ENCODE assay signal across 22 cellular contexts in genomic region chr2:168538133-168538532, GRCh38.
DNase-seq lines count a peak whose midpoint lies in the region; ATAC-seq and TF ChIP-seq lines count a peak whose summit lies in the region.
"Had no signal": no experiment of that assay in that cellular context is flagged by ENCODE, and none has a peak within 500 bp of the region (broad histone marks: within the 10 kb centered on the region; RNA-seq: fewer than 3 reads in every experiment).

No MANE protein-coding gene starts in this region.

- DNase-seq in GM23338 (ENCODE audit: low spot score) (no peak), HCT116 (ENCODE audit: low read depth, low spot score) (no peak), mesendoderm (no peak), SK-N-SH (no peak), foreskin melanocyte (no peak), midbrain (lab: John Stamatoyannopoulos, UW) (no peak)
- DNase-seq in activated naive CD8-positive, alpha-beta T cell treated with anti-CD3 and anti-CD28 coated beads, Interleukin-2, amount 10 ng/mL, durations not matched to agents 7 days and 5 days, result no peak
- DNase-seq in stimulated activated CD4-positive, alpha-beta T cell treated with anti-CD3 and anti-CD28 coated beads, Interleukin-2, amount 100 ng/mL, for 24 hours, result no peak
- DNase-seq: activated CD4-positive, CD25-positive, alpha-beta regulatory T cell treated with anti-CD3 and anti-CD28 coated beads, Interleukin-2, amount 50 U/mL, for 72 hours; adrenal gland; CD4-positive, alpha-beta T cell; effector memory CD4-positive, alpha-beta T cell; gastrocnemius medialis; left ventricle myocardium superior; MG63; NCI-H1417; NCI-H446 treated with DMSO at 0.1 percent for 48 hours; OCI-M1; substantia nigra; upper lobe of left lung had no signal

- H2BK5ac ChIP-seq in mesendoderm (ENCODE audit: low read length), result no peak overlapping the region

- peaks cover 8% of the 10 kb centered on the region; the same call in 2 of the 3 replicates for H3K9me3 Mint-ChIP-seq in GM23338
- H3K9me3 Mint-ChIP-seq in activated naive CD8-positive, alpha-beta T cell treated with anti-CD3 and anti-CD28 coated beads, Interleukin-2, amount 10 ng/mL, durations not matched to agents 7 days and 5 days, result peaks cover 20% of the 10 kb centered on the region

- peaks cover 84% of the 10 kb centered on the region for H3K79me2 ChIP-seq in GM23338 (replicated peaks; ENCODE audit: insufficient read depth)
- H3K79me2 ChIP-seq in HCT116 (ENCODE audit: insufficient read depth, low read length), result peaks cover 65% of the 10 kb centered on the region
- H3K79me2 ChIP-seq in mesendoderm (ENCODE audit: control insufficient read depth, insufficient read depth, low read length), result peaks cover 19% of the 10 kb centered on the region
- no peaks in the 10 kb centered on the region for H3K79me2 ChIP-seq in SK-N-SH (ENCODE audit: insufficient read depth)

- no peak overlapping the region for H3K23ac ChIP-seq in mesendoderm (ENCODE audit: low read length)

- TF ChIP-seq POLR2A in HCT116 (IDR thresholded peaks at IDR 0.05; ENCODE audit: borderline replicate concordance, extremely low read depth, insufficient read depth, insufficient read length), result no peak

- TF ChIP-seq CTCF in GM23338 (conservative IDR thresholded peaks at IDR 0.05; ENCODE audit: low read depth in 2 of 2) (no peak), HCT116 (IDR thresholded peaks at IDR 0.05 in 2 of 3, conservative IDR thresholded peaks at IDR 0.05 in 1 of 3; ENCODE audit: borderline replicate concordance in 1 of 3, insufficient read depth in 1 of 3, low read depth in 2 of 3, low read length in 2 of 3) (no peak), SK-N-SH (IDR thresholded peaks at IDR 0.05) (no peak)

- WGBS in mesendoderm (ENCODE audit: extremely low coverage, insufficient coverage, low lambda C conversion rate), result no CpG with 5 or more reads among the region's 1 CpG
- WGBS in SK-N-SH (ENCODE audit: low lambda C conversion rate), result 87% methylated on average over 1 of the region's 1 CpG

- H3K27ac ChIP-seq in GM23338 (ENCODE audit: low read depth) (peak overlapping the region; percentile 29; the same call in 1 of the 2 replicates), HCT116 (ENCODE audit: low read depth, low read length) (no peak overlapping the region), mesendoderm (ENCODE audit: low read depth, low read length) (peak overlapping the region; percentile 0), SK-N-SH (ENCODE audit: low read depth in 2 of 2, low read length in 1 of 2) (no peak overlapping the region)
- H3K27ac ChIP-seq: adrenal gland, gastrocnemius medialis, prostate gland, upper lobe of left lung had no signal

- POLR2A ChIA-PET in HCT116 (lab: Charles Lee) (no interaction called here), SK-N-SH (lab: Yijun Ruan, JAX) (no interaction called here)
- POLR2A ChIA-PET in activated naive CD8-positive, alpha-beta T cell treated with anti-CD3 and anti-CD28 coated beads, Interleukin-2, amount 10 ng/mL, durations not matched to agents 7 days and 5 days (lab: Charles Lee), result no interaction called here

- no peaks in the 10 kb centered on the region for H3K36me3 ChIP-seq in GM23338 (ENCODE audit: insufficient read depth)
- no peaks in the 10 kb centered on the region for H3K36me3 ChIP-seq in HCT116 (ENCODE audit: control insufficient read depth in 1 of 2, insufficient read depth in 2 of 2, low read length in 2 of 2)
- no peaks in the 10 kb centered on the region for H3K36me3 ChIP-seq in mesendoderm (ENCODE audit: control insufficient read depth, insufficient read depth, low read length)
- H3K36me3 ChIP-seq in SK-N-SH (replicated peaks in 1 of 2; ENCODE audit: control insufficient read depth in 1 of 2, insufficient read depth in 2 of 2, low read length in 1 of 2), result no peaks in the 10 kb centered on the region
- H3K36me3 ChIP-seq: adrenal gland, gastrocnemius medialis, prostate gland, upper lobe of left lung had no signal

- H3K36me3 Mint-ChIP-seq in GM23338 (ENCODE audit: low read depth), result peaks cover 17% of the 10 kb centered on the region
- peaks cover 51% of the 10 kb centered on the region for H3K36me3 Mint-ChIP-seq in activated naive CD8-positive, alpha-beta T cell treated with anti-CD3 and anti-CD28 coated beads, Interleukin-2, amount 10 ng/mL, durations not matched to agents 7 days and 5 days

- H3K9me2 ChIP-seq in GM23338 (ENCODE audit: insufficient read depth) (no peaks in the 10 kb centered on the region; the same call in 1 of the 2 replicates), HCT116 (ENCODE audit: insufficient read depth) (no peaks in the 10 kb centered on the region), SK-N-SH (no peaks in the 10 kb centered on the region)

- peak overlapping the region; percentile 20 for H3K56ac ChIP-seq in mesendoderm (ENCODE audit: low read length)

- H3K4me2 ChIP-seq in GM23338, result no peak overlapping the region
- H3K4me2 ChIP-seq in HCT116 (ENCODE audit: low read length), result peak overlapping the region; percentile 39; the same call in 1 of the 2 replicates
- H3K4me2 ChIP-seq in mesendoderm (ENCODE audit: low read length), result no peak overlapping the region
- no peak overlapping the region for H3K4me2 ChIP-seq in SK-N-SH

- no peaks in the 10 kb centered on the region for H3K9me3 ChIP-seq in HCT116 (ENCODE audit: control insufficient read depth in 1 of 2, insufficient read depth in 1 of 2, low read depth in 1 of 2, low read length in 2 of 2)
- no peaks in the 10 kb centered on the region for H3K9me3 ChIP-seq in SK-N-SH
- H3K9me3 ChIP-seq: gastrocnemius medialis, prostate gland had no signal

- H2BK15ac ChIP-seq in mesendoderm (replicated peaks; ENCODE audit: low read depth), result no peak overlapping the region

- no peak overlapping the region for H3K4me3 ChIP-seq in GM23338
- H3K4me3 ChIP-seq in HCT116 (replicated peaks in 1 of 2; ENCODE audit: low read depth in 1 of 2, low read length in 2 of 2), result no peak overlapping the region
- H3K4me3 ChIP-seq in mesendoderm (ENCODE audit: low read length), result no peak overlapping the region
- no peak overlapping the region for H3K4me3 ChIP-seq in SK-N-SH (ENCODE audit: low read depth in 2 of 2, low read length in 1 of 2)
- H3K4me3 ChIP-seq: adrenal gland, gastrocnemius medialis, MG63, prostate gland, upper lobe of left lung had no signal

- peak overlapping the region; percentile 54 for H2AK5ac ChIP-seq in mesendoderm (ENCODE audit: low read length)

- no peak for TF ChIP-seq RAD21 in HCT116 (IDR thresholded peaks at IDR 0.05; ENCODE audit: low read depth)
- no peak for TF ChIP-seq RAD21 in SK-N-SH (IDR thresholded peaks at IDR 0.05; ENCODE audit: low read length)

- H3K18ac ChIP-seq in mesendoderm (ENCODE audit: low read length), result peak overlapping the region; percentile 62

- H2AFZ ChIP-seq in GM23338 (no peak overlapping the region), HCT116 (ENCODE audit: low read depth, low read length, poor library complexity, severe bottlenecking) (no peak overlapping the region), SK-N-SH (ENCODE audit: low read depth) (no peak overlapping the region)

- no peak overlapping the region for H4K8ac ChIP-seq in mesendoderm (ENCODE audit: low read depth, low read length)

- 0 out of 2 replicates have a peak overlapping the region, but pooled peaks have one; percentile 20 for H3K27ac Mint-ChIP-seq in GM23338
- H3K27ac Mint-ChIP-seq in activated naive CD8-positive, alpha-beta T cell treated with anti-CD3 and anti-CD28 coated beads, Interleukin-2, amount 10 ng/mL, durations not matched to agents 7 days and 5 days, result peak overlapping the region; percentile 4
- H3K27ac Mint-ChIP-seq: CD4-positive, alpha-beta T cell had no signal

- H3K9ac ChIP-seq in HCT116 (ENCODE audit: low read length) (no peak overlapping the region), mesendoderm (ENCODE audit: low read length) (no peak overlapping the region), SK-N-SH (no peak overlapping the region)

- no peak overlapping the region for H2BK120ac ChIP-seq in mesendoderm (ENCODE audit: low read depth, low read length)

- H3F3A ChIP-seq in GM23338 (replicated peaks; ENCODE audit: low read depth) (0 out of 2 replicates have a peak, but pooled peaks cover 4% of the 10 kb centered on the region), SK-N-SH (replicated peaks; ENCODE audit: insufficient read depth) (no peaks in the 10 kb centered on the region)

- no TSS peak for BruUV-seq in HCT116 (replicated peaks; lab: Mats Ljungman, UMichigan)

- H3K79me1 ChIP-seq in mesendoderm (ENCODE audit: low read length), result peaks cover 16% of the 10 kb centered on the region

- H3K4me1 ChIP-seq in GM23338 (ENCODE audit: insufficient read depth), result peaks cover 16% of the 10 kb centered on the region
- peaks cover 3 to 24% of the 10 kb centered on the region in 2 experiments; a peak in 2 of 4 replicates for H3K4me1 ChIP-seq in HCT116 (ENCODE audit: control insufficient read depth in 1 of 2, insufficient read depth in 2 of 2, low read length in 2 of 2)
- peaks cover 4% of the 10 kb centered on the region for H3K4me1 ChIP-seq in mesendoderm (ENCODE audit: control insufficient read depth, low read depth, low read length)
- no peaks in the 10 kb centered on the region for H3K4me1 ChIP-seq in SK-N-SH (ENCODE audit: control insufficient read depth in 1 of 2, insufficient read depth in 2 of 2, low read depth in 1 of 2, low read length in 1 of 2)
- H3K4me1 ChIP-seq: adrenal gland, prostate gland, upper lobe of left lung had no signal

- RAD21 ChIA-PET in HCT116 (lab: Charles Lee; ENCODE audit: low non-redundant PET in 1 of 2, low total read pairs in 2 of 2, uncharacterized antibody in 2 of 2, unreplicated experiment in 2 of 2), result no interaction called here

- no peak overlapping the region for H3K4me3 Mint-ChIP-seq in GM23338
- H3K4me3 Mint-ChIP-seq in activated naive CD8-positive, alpha-beta T cell treated with anti-CD3 and anti-CD28 coated beads, Interleukin-2, amount 10 ng/mL, durations not matched to agents 7 days and 5 days, result no peak overlapping the region
- H3K4me3 Mint-ChIP-seq: CD4-positive, alpha-beta T cell had no signal

- CTCF ChIA-PET in HCT116 (lab: Charles Lee), result interaction anchor here (1.1 kb wide), 1 partner anchor 12 kb away, joined by 4 read pairs; no protein-coding TSS in a partner anchor
- CTCF ChIA-PET in SK-N-SH (lab: Yijun Ruan, JAX), result no interaction called here

- H4K20me1 ChIP-seq in GM23338 (replicated peaks; ENCODE audit: insufficient read depth) (no peaks in the 10 kb centered on the region), HCT116 (ENCODE audit: insufficient read depth) (no peaks in the 10 kb centered on the region; the same call in 1 of the 2 replicates), SK-N-SH (ENCODE audit: insufficient read depth) (no peaks in the 10 kb centered on the region)

- peaks cover 5% of the 10 kb centered on the region for H3K27me3 Mint-ChIP-seq in GM23338 (ENCODE audit: insufficient read depth, low read depth, poor library complexity)
- H3K27me3 Mint-ChIP-seq in activated naive CD8-positive, alpha-beta T cell treated with anti-CD3 and anti-CD28 coated beads, Interleukin-2, amount 10 ng/mL, durations not matched to agents 7 days and 5 days, result no peaks in the 10 kb centered on the region
- H3K27me3 Mint-ChIP-seq: CD4-positive, alpha-beta T cell had no signal

- intact Hi-C loops in HCT116 (cut with micrococcal nuclease), result no loop called here

- no peak overlapping the region for H4K5ac ChIP-seq in mesendoderm (ENCODE audit: low read length)

- ATAC-seq in GM23338, result peak; percentile 32; the same call in 2 of the 3 replicates
- ATAC-seq in HCT116, result peak; percentile 62
- no peak for ATAC-seq in activated naive CD8-positive, alpha-beta T cell treated with anti-CD3 and anti-CD28 coated beads, Interleukin-2, amount 10 ng/mL, durations not matched to agents 7 days and 5 days (ENCODE audit: low read depth)
- ATAC-seq: gastrocnemius medialis, Right ventricle myocardium inferior had no signal

- H3K4ac ChIP-seq in mesendoderm (ENCODE audit: low read depth, low read length), result no peak overlapping the region

- H3K27me3 ChIP-seq in GM23338 (ENCODE audit: insufficient read depth) (no peaks in the 10 kb centered on the region), HCT116 (ENCODE audit: insufficient read depth, low read length) (no peaks in the 10 kb centered on the region), mesendoderm (ENCODE audit: insufficient read depth, low read length, poor library complexity) (no peaks in the 10 kb centered on the region), SK-N-SH (ENCODE audit: insufficient read depth) (no peaks in the 10 kb centered on the region)
- H3K27me3 ChIP-seq: adrenal gland, gastrocnemius medialis, MG63, upper lobe of left lung had no signal

- TF ChIP-seq EP300 in SK-N-SH (IDR thresholded peaks at IDR 0.05; ENCODE audit: borderline replicate concordance in 1 of 2, low read depth in 1 of 2, low read length in 1 of 2), result no peak

- peaks cover 19% of the 10 kb centered on the region for H3K4me1 Mint-ChIP-seq in GM23338
- peaks cover 11% of the 10 kb centered on the region for H3K4me1 Mint-ChIP-seq in activated naive CD8-positive, alpha-beta T cell treated with anti-CD3 and anti-CD28 coated beads, Interleukin-2, amount 10 ng/mL, durations not matched to agents 7 days and 5 days

Comparison
In these comparisons a context has a peak if more than half of its experiments do, and no peak if none do; other contexts are left out.
1. H3K27ac ChIP-seq: peak in GM23338 (single experiment) and mesendoderm (single experiment); none in HCT116 (single experiment) and SK-N-SH (0 of 2).